8 cellular contexts compared by ENCODE assay signal in the genomic region with DNA sequence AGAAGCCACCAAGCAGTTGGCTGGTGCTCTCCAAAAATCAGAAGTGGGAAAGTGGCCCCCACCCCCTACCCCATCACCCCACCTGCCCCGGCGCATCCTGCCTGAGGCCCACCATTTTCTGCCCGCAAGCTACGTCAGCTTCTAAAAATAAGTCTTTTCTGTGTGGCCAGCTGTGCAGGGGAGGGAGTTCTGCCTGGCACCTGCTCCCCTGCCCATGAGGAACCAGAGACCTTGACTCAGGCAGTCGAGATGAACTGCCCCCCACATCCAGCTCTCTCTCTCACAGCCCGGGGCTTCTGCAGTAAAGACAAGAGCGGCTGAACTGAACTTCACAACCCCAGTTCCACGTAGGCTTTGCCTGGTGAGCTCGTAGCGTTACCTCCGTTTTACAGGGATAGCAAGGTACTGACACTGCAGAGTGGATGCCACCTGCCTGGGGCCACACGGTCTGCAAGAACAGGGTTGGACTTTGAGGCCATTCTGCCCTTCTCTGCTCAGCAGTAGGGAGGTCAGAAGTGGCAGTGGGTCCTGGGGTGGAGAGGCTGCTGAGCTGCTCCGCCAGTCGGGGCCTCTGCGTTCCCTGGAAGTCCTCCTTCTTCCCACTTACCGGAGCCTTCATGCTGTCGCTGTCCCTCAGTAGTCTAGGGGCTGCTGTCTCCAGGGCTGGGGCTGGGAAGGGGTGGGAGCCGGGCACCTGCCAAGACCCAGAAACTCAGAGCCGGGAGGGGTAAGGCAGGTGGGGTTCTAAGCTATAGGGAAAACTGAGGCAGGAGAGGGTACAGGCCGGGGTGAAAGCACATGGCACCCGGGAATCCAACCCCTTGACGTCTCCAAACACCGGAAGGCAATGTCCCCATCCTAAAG. TPM values are rescaled to one million over a fixed set of nuclear protein-coding genes. Genes with fewer than 3 reads are reported as not detected.
DNase-seq lines count a peak whose midpoint lies in the region; ATAC-seq, FAIRE-seq and TF ChIP-seq lines count a peak whose summit lies in the region.

No MANE protein-coding gene starts in this region.

- TF ChIP-seq EP300 in GM12878 (IDR thresholded peaks at IDR 0.05; ENCODE audit: borderline replicate concordance in 1 of 2, control insufficient read depth in 1 of 2, low read depth in 2 of 2, low read length in 2 of 2) (peak in 1 of 2 experiments; percentile 39; a peak in 1 of 4 replicates), transverse colon (IDR thresholded peaks at IDR 0.05; ENCODE audit: low read depth) (no peak)

- RAD21 ChIA-PET in GM12878 (lab: Charles Lee; ENCODE audit: unreplicated experiment): interaction anchor here (0.6 to 8.2 kb wide), 20 partner anchors 14 to 671 kb away, joined by 3 to 92 read pairs (median 6); partner anchors contain the start of genes CDK9, FPGS, NAIF1 and SH2D3C

- WGBS in GM12878 (ENCODE audit: insufficient coverage, insufficient replicate concordance, low lambda C conversion rate, missing lambda C conversion rate): under 1% methylated on average over 23 of the region's 23 CpGs
- WGBS in right lobe of liver (ENCODE audit: insufficient coverage, low coverage, low lambda C conversion rate, missing lambda C conversion rate): 38% methylated on average over 6 of the region's 23 CpGs
- whole genome bisulfite sequencing in transverse colon (ENCODE audit: low coverage in 1 of 2), 2 donors: 0 to 37% methylated on average over 2 to 22 of the region's 23 CpGs

- H4K20me1 ChIP-seq in GM12878 (ENCODE audit: control insufficient read depth, insufficient read depth): no peaks in the 10 kb centered on the region

- TF ChIP-seq CTCF in GM06990 (IDR thresholded peaks at IDR 0.05; ENCODE audit: insufficient read depth, low read length, poor library complexity, severe bottlenecking) (no peak), GM12878 (IDR thresholded peaks at IDR 0.05 in 2 of 3, conservative IDR thresholded peaks at IDR 0.05 in 1 of 3; ENCODE audit: control insufficient read depth in 2 of 3, extremely low read depth in 1 of 3, insufficient read depth in 1 of 3, low read depth in 3 of 3, low read length in 3 of 3) (no peak), right lobe of liver (IDR thresholded peaks at IDR 0.05) (no peak), transverse colon (IDR thresholded peaks at IDR 0.05) (no peak)

- peak; percentile 91 for FAIRE-seq in GM12878 (lab: Jason Lieb, UNC)

- DNase-seq in GM06990 (ENCODE audit: extremely low read depth, insufficient read length) (peak; percentile 78), GM12878 (ENCODE audit: low read depth, low spot score) (no peak), right lobe of liver (no peak), transverse colon (peak; percentile 64), activated gamma-delta T cell (lab: John Stamatoyannopoulos, UW) (no peak), NCI-H187 treated with DMSO at 0.1 percent for 48 hours (lab: John Stamatoyannopoulos, UW) (no peak), putamen (ENCODE audit: low spot score) (no peak)
- peak; percentile 55 for DNase-seq in Jurkat, Clone E6-1 (ENCODE audit: low read depth, low spot score)

- H2AFZ ChIP-seq in GM12878 (ENCODE audit: control insufficient read depth, low read depth, low read length): peak overlapping the region; percentile 74

- peak overlapping the region; percentile 97 for H3K9ac ChIP-seq in GM12878 (ENCODE audit: control insufficient read depth, insufficient read depth, low read length)

- H3K36me3 ChIP-seq in GM06990 (ENCODE audit: control insufficient read depth, insufficient read depth, low read length): peaks cover 20% of the 10 kb centered on the region
- H3K36me3 ChIP-seq in GM12878 (ENCODE audit: control insufficient read depth in 2 of 2, insufficient read depth in 2 of 2, low read length in 1 of 2): peaks cover 7 to 8% of the 10 kb centered on the region in 2 experiments; a peak in 2 of 4 replicates
- peaks cover 0 to 1% (median 0%) of the 10 kb centered on the region in 4 donors for H3K36me3 ChIP-seq in right lobe of liver
- no peaks in the 10 kb centered on the region for H3K36me3 ChIP-seq in transverse colon

- TSS peak; percentile 83 for BruUV-seq in GM12878 (replicated peaks; lab: Mats Ljungman, UMichigan)

- H3K27ac ChIP-seq in GM12878 (ENCODE audit: control insufficient read depth, insufficient read depth): peak overlapping the region; percentile 98
- H3K27ac ChIP-seq in right lobe of liver: peak overlapping the region in 2 of 3 donors; percentile 5 to 43
- peak overlapping the region; percentile 58 to 84 (median 71) for H3K27ac ChIP-seq in transverse colon

- H3K4me3 ChIP-seq in GM06990 (replicated peaks; ENCODE audit: low read depth, low read length): peak overlapping the region; percentile 98
- peak overlapping the region; percentile 71 for H3K4me3 ChIP-seq in Jurkat, Clone E6-1 (ENCODE audit: low read length)
- H3K4me3 ChIP-seq in GM12878: peak overlapping the region; percentile 95
- H3K4me3 ChIP-seq in right lobe of liver: peak overlapping the region; percentile 54 to 69 (median 62)
- H3K4me3 ChIP-seq in transverse colon: peak overlapping the region; percentile 42 to 54 (median 53)

- intact Hi-C loops in GM12878 (cut with micrococcal nuclease; ENCODE audit: unreplicated experiment) (loop anchor here (5.0 kb wide), 3 partner anchors 34 to 199 kb away; partner anchors contain the start of genes FPGS, PTRH1 and TTC16), right lobe of liver (cut with DNase I) (no loop called here), transverse colon (cut with DNase I; ENCODE audit: low total_unique reads) (no loop called here)

- H3K27me3 ChIP-seq in GM06990 (replicated peaks; ENCODE audit: control insufficient read depth, insufficient read depth, low read length): no peaks in the 10 kb centered on the region
- no peaks in the 10 kb centered on the region for H3K27me3 ChIP-seq in GM12878 (replicated peaks in 1 of 2; ENCODE audit: control insufficient read depth in 2 of 2, insufficient read depth in 2 of 2, low read length in 1 of 2)
- no peaks in the 10 kb centered on the region for H3K27me3 ChIP-seq in right lobe of liver
- H3K27me3 ChIP-seq in transverse colon: no peaks in the 10 kb centered on the region

- H3K4me1 ChIP-seq in GM12878 (ENCODE audit: control insufficient read depth, insufficient read depth, low read length): peaks cover 45% of the 10 kb centered on the region
- H3K4me1 ChIP-seq in right lobe of liver: peaks cover 0 to 47% (median 9%) of the 10 kb centered on the region in 4 donors
- peaks cover 28 to 71% (median 56%) of the 10 kb centered on the region in 4 donors for H3K4me1 ChIP-seq in transverse colon

- peaks cover 31% of the 10 kb centered on the region for H3K79me2 ChIP-seq in GM12878 (ENCODE audit: control insufficient read depth, insufficient read depth, low read length)

- SMC1A ChIA-PET in GM12878 (lab: Charles Lee; ENCODE audit: uncharacterized antibody, unreplicated experiment): interaction anchor here (1.1 to 5.8 kb wide), 8 partner anchors 11 to 181 kb away, joined by 3 to 37 read pairs (median 6); partner anchors contain the start of genes FPGS, ST6GALNAC6 and TOR2A

- POLR2A ChIA-PET in GM12878 (lab: Charles Lee): interaction anchor here (0.5 to 6.9 kb wide), 19 partner anchors 14 to 331 kb away, joined by 3 to 166 read pairs (median 4); partner anchors contain the start of genes CDK9, FPGS, PIP5KL1 and SH2D3C

- H3K9me3 ChIP-seq in GM12878 (replicated peaks; ENCODE audit: control insufficient read depth, insufficient read depth, low read length): no peaks in the 10 kb centered on the region
- H3K9me3 ChIP-seq in right lobe of liver: no peaks in the 10 kb centered on the region
- no peaks in the 10 kb centered on the region for H3K9me3 ChIP-seq in transverse colon

- TF ChIP-seq POLR2A in GM12878 (IDR thresholded peaks at IDR 0.05; ENCODE audit: low read depth, low read length) (peak; percentile 81), right lobe of liver (IDR thresholded peaks at IDR 0.05) (no peak), transverse colon (IDR thresholded peaks at IDR 0.05) (peak; percentile 37)

- H3K4me2 ChIP-seq in GM12878 (ENCODE audit: control insufficient read depth, insufficient read depth): peak overlapping the region; percentile 98

- in situ Hi-C loops in GM12878 (cut with MboI): loop anchor here (5.0 kb wide), 1 partner anchor 324 kb away; no protein-coding TSS in a partner anchor
- in situ Hi-C loops in transverse colon (cut with MboI; ENCODE audit: low pct_ligation_motif_present in 1 of 4, low pct_unique_long_range_greater_than_20kb in 1 of 4, low sequenced_read_pairs in 3 of 4): loop anchor here in 3 of 4 donors (25.0 kb wide), 2 partner anchors 129 to 329 kb away; partner anchors contain the start of genes CDK9 (in 1 of the 3) and SH2D3C (in 1 of the 3)

- CTCF ChIA-PET in GM12878 (lab: Yijun Ruan, JAX): interaction anchor here (0.5 to 9.9 kb wide), 12 partner anchors 10 to 341 kb away, joined by 3 to 91 read pairs (median 8); partner anchors contain the start of genes CDK9 and TOR2A

- no peak for TF ChIP-seq RAD21 in GM12878 (IDR thresholded peaks at IDR 0.05; ENCODE audit: insufficient read depth, low read depth, low read length)

- ATAC-seq in GM12878 (peak; percentile 37), right lobe of liver (peak in 1 of 4 donors; percentile 3)

RNA-seq across cellular contexts. Expression of gene ST6GALNAC4, which starts 0.8 kb away (rescaled TPM):
- 5.1 TPM for polyA plus RNA-seq in Jurkat, Clone E6-1 (2012; ENCODE audit: insufficient read depth, insufficient read length)
- 98.4 and 112 TPM in 2 replicates for total RNA-seq in GM12878 (2013; cell fraction: nucleolus; rRNA removed)
- 48.3 and 57.4 TPM in 2 replicates for total RNA-seq in GM12878 (2014; rRNA removed)
- total RNA-seq in GM12878 (2014; rRNA removed; fragmentation: Illumina TruSeq; extraction: Trizol): 20.7 and 23.7 TPM in 2 replicates
- total RNA-seq in GM12878 (2021): 56.1 and 64.1 TPM in 2 replicates
- 11.8 TPM for polyA plus RNA-seq in GM12878 (2011; ENCODE audit: low read depth)
- 6.9 and 16.4 TPM in 2 replicates for polyA plus RNA-seq in GM12878 (2011; rRNA removed)
- 38.1 and 52.2 TPM in 2 replicates for polyA plus RNA-seq in GM12878 (2011; cell fraction: cytosol; rRNA removed)
- 59.2 and 59.5 TPM in 2 replicates for polyA plus RNA-seq in GM12878 (2011; cell fraction: nucleus; rRNA removed)
- 40.4 and 47.8 TPM in 2 replicates for polyA plus RNA-seq in GM12878 (2012)
- polyA plus RNA-seq in GM12878 (2014; fragmentation: Illumina TruSeq; extraction: Trizol): 3.0 and 13.5 TPM in 2 replicates
- polyA plus RNA-seq in GM12878 (2014; fragmentation: Nextera tagmentation; extraction: Ambion mirVana): 1 to 10 TPM; 4.2 to 6.6 TPM
- 63.2 and 68.1 TPM in 2 replicates for polyA plus RNA-seq in GM12878 (2014; rRNA removed)
- polyA plus RNA-seq in GM12878 (2016; fragmentation: Nextera tagmentation; extraction: Ambion mirVana): 10 to 100 TPM; 46.7 to 49.9 TPM
- polyA minus RNA-seq in GM12878 (2011; rRNA and poly(A)+ RNA removed): 23.9 and 54.0 TPM in 2 replicates
- 25.1 and 31.3 TPM in 2 replicates for polyA minus RNA-seq in GM12878 (2011; cell fraction: cytosol; rRNA and poly(A)+ RNA removed)
- 27.2 and 51.5 TPM in 2 replicates for polyA minus RNA-seq in GM12878 (2011; cell fraction: nucleus; rRNA and poly(A)+ RNA removed)
- 10 to 100 TPM in 3 of 6 experiments, 1 to 10 TPM in 3; 3.2 to 23.8 (median 11.2) TPM for total RNA-seq in right lobe of liver
- total RNA-seq in transverse colon: 10 to 100 TPM; 16.7 to 66.1 (median 47.3) TPM

RNA-seq across cellular contexts. Expression of gene PIP5KL1, which starts 14.5 kb away (rescaled TPM):
- polyA plus RNA-seq in Jurkat, Clone E6-1 (2012; ENCODE audit: insufficient read depth, insufficient read length): 6.5 TPM
- 1.9 and 2.0 TPM in 2 replicates for total RNA-seq in GM12878 (2013; cell fraction: nucleolus; rRNA removed)
- total RNA-seq in GM12878 (2014; rRNA removed): 0.40 TPM in 1 of 2 replicates, not detected in the other
- total RNA-seq in GM12878 (2014; rRNA removed; fragmentation: Illumina TruSeq; extraction: Trizol): 0.14 and 0.22 TPM in 2 replicates
- total RNA-seq in GM12878 (2021): 0.32 and 0.64 TPM in 2 replicates
- polyA plus RNA-seq in GM12878 (2011; ENCODE audit: low read depth): 0.41 TPM
- 0.12 and 0.50 TPM in 2 replicates for polyA plus RNA-seq in GM12878 (2011; rRNA removed)
- polyA plus RNA-seq in GM12878 (2011; cell fraction: cytosol; rRNA removed): 0.34 and 0.52 TPM in 2 replicates
- polyA plus RNA-seq in GM12878 (2011; cell fraction: nucleus; rRNA removed): 2.2 and 3.0 TPM in 2 replicates
- polyA plus RNA-seq in GM12878 (2012): 0.60 and 1.1 TPM in 2 replicates
- 0.04 TPM in 1 of 2 replicates, not detected in the other for polyA plus RNA-seq in GM12878 (2014; fragmentation: Illumina TruSeq; extraction: Trizol)
- not detected for polyA plus RNA-seq in GM12878 (2014; fragmentation: Nextera tagmentation; extraction: Ambion mirVana)
- 0.55 and 0.67 TPM in 2 replicates for polyA plus RNA-seq in GM12878 (2014; rRNA removed)
- under 1 TPM; 0.11 to 0.47 TPM for polyA plus RNA-seq in GM12878 (2016; fragmentation: Nextera tagmentation; extraction: Ambion mirVana)
- polyA minus RNA-seq in GM12878 (2011; rRNA and poly(A)+ RNA removed): 0.10 TPM in 1 of 2 replicates, not detected in the other
- not detected in 2 replicates for polyA minus RNA-seq in GM12878 (2011; cell fraction: cytosol; rRNA and poly(A)+ RNA removed)
- polyA minus RNA-seq in GM12878 (2011; cell fraction: nucleus; rRNA and poly(A)+ RNA removed): 0.57 and 0.85 TPM in 2 replicates
- under 1 TPM in 3 of 6 experiments, not detected in 3; 0.58 to 0.81 (median 0.70) TPM for total RNA-seq in right lobe of liver
- 1 to 10 TPM in 1 of 4 donors, not detected in 3; 4.6 TPM for total RNA-seq in transverse colon

RNA-seq across cellular contexts. Expression of gene ST6GALNAC6, which starts 16.6 kb away (rescaled TPM):
- 18.9 TPM for polyA plus RNA-seq in Jurkat, Clone E6-1 (2012; ENCODE audit: insufficient read depth, insufficient read length)
- total RNA-seq in GM12878 (2013; cell fraction: nucleolus; rRNA removed): 55.6 and 55.9 TPM in 2 replicates
- total RNA-seq in GM12878 (2014; rRNA removed): 22.6 and 27.0 TPM in 2 replicates
- 16.0 and 17.6 TPM in 2 replicates for total RNA-seq in GM12878 (2014; rRNA removed; fragmentation: Illumina TruSeq; extraction: Trizol)
- total RNA-seq in GM12878 (2021): 21.1 and 23.2 TPM in 2 replicates
- polyA plus RNA-seq in GM12878 (2011; ENCODE audit: low read depth): 9.5 TPM
- polyA plus RNA-seq in GM12878 (2011; rRNA removed): 13.9 and 24.6 TPM in 2 replicates
- polyA plus RNA-seq in GM12878 (2011; cell fraction: cytosol; rRNA removed): 28.4 and 35.1 TPM in 2 replicates
- polyA plus RNA-seq in GM12878 (2011; cell fraction: nucleus; rRNA removed): 55.5 and 94.2 TPM in 2 replicates
- 19.0 and 22.5 TPM in 2 replicates for polyA plus RNA-seq in GM12878 (2012)
- 7.2 and 16.1 TPM in 2 replicates for polyA plus RNA-seq in GM12878 (2014; fragmentation: Illumina TruSeq; extraction: Trizol)
- polyA plus RNA-seq in GM12878 (2014; fragmentation: Nextera tagmentation; extraction: Ambion mirVana): under 1 TPM; 0.40 to 0.48 TPM
- polyA plus RNA-seq in GM12878 (2014; rRNA removed): 24.0 and 24.7 TPM in 2 replicates
- polyA plus RNA-seq in GM12878 (2016; fragmentation: Nextera tagmentation; extraction: Ambion mirVana): 10 to 100 TPM; 12.6 to 12.7 TPM
- polyA minus RNA-seq in GM12878 (2011; rRNA and poly(A)+ RNA removed): 20.8 and 26.1 TPM in 2 replicates
- 4.7 and 8.0 TPM in 2 replicates for polyA minus RNA-seq in GM12878 (2011; cell fraction: cytosol; rRNA and poly(A)+ RNA removed)
- polyA minus RNA-seq in GM12878 (2011; cell fraction: nucleus; rRNA and poly(A)+ RNA removed): 12.1 and 16.7 TPM in 2 replicates
- total RNA-seq in right lobe of liver: 10 to 100 TPM; 22.5 to 40.3 (median 29.8) TPM
- 10 to 100 TPM; 41.0 to 80.4 (median 75.7) TPM for total RNA-seq in transverse colon

RNA-seq across cellular contexts. Expression of gene DPM2, which starts 21.6 kb away (rescaled TPM):
- polyA plus RNA-seq in Jurkat, Clone E6-1 (2012; ENCODE audit: insufficient read depth, insufficient read length): 61.5 TPM
- 35.0 and 35.4 TPM in 2 replicates for total RNA-seq in GM12878 (2013; cell fraction: nucleolus; rRNA removed)
- total RNA-seq in GM12878 (2014; rRNA removed) (36.3 and 40.3 TPM in 2 replicates), GM12878 (2014; rRNA removed; fragmentation: Illumina TruSeq; extraction: Trizol) (30.6 and 31.7 TPM in 2 replicates), GM12878 (2021) (40.7 and 44.0 TPM in 2 replicates), right lobe of liver (10 to 100 TPM; 10.6 to 19.1 (median 13.9) TPM), transverse colon (100 to 1,000 TPM in 1 of 4 donors, 10 to 100 TPM in 3; 20.6 to 249 (median 26.3) TPM)
- polyA plus RNA-seq in GM12878 (2011; ENCODE audit: low read depth): 17.4 TPM
- polyA plus RNA-seq in GM12878 (2011; rRNA removed) (25.8 and 49.2 TPM in 2 replicates), GM12878 (2014; fragmentation: Illumina TruSeq; extraction: Trizol) (24.3 and 45.4 TPM in 2 replicates), GM12878 (2014; fragmentation: Nextera tagmentation; extraction: Ambion mirVana) (10 to 100 TPM; 22.7 to 24.2 TPM), GM12878 (2014; rRNA removed) (54.3 and 56.5 TPM in 2 replicates), GM12878 (2016; fragmentation: Nextera tagmentation; extraction: Ambion mirVana) (10 to 100 TPM; 76.7 to 77.9 TPM)
- polyA plus RNA-seq in GM12878 (2011; cell fraction: cytosol; rRNA removed): 73.3 and 82.9 TPM in 2 replicates
- polyA plus RNA-seq in GM12878 (2011; cell fraction: nucleus; rRNA removed): 54.9 and 64.6 TPM in 2 replicates
- polyA plus RNA-seq in GM12878 (2012): 30.5 and 35.8 TPM in 2 replicates
- polyA minus RNA-seq in GM12878 (2011; rRNA and poly(A)+ RNA removed): 39.4 and 64.4 TPM in 2 replicates
- polyA minus RNA-seq in GM12878 (2011; cell fraction: cytosol; rRNA and poly(A)+ RNA removed): 27.0 and 30.2 TPM in 2 replicates
- polyA minus RNA-seq in GM12878 (2011; cell fraction: nucleus; rRNA and poly(A)+ RNA removed): 38.0 and 63.1 TPM in 2 replicates

RNA-seq across cellular contexts. Expression of gene AK1, which starts 38.6 kb away (rescaled TPM):
- 1.9 TPM for polyA plus RNA-seq in Jurkat, Clone E6-1 (2012; ENCODE audit: insufficient read depth, insufficient read length)
- total RNA-seq in GM12878 (2013; cell fraction: nucleolus; rRNA removed): 1.8 and 2.4 TPM in 2 replicates
- total RNA-seq in GM12878 (2014; rRNA removed): 0.87 and 3.1 TPM in 2 replicates
- 0.14 and 1.8 TPM in 2 replicates for total RNA-seq in GM12878 (2014; rRNA removed; fragmentation: Illumina TruSeq; extraction: Trizol)
- total RNA-seq in GM12878 (2021): 2.1 and 2.2 TPM in 2 replicates
- 1.8 TPM for polyA plus RNA-seq in GM12878 (2011; ENCODE audit: low read depth)
- polyA plus RNA-seq in GM12878 (2011; rRNA removed): 0.98 and 1.8 TPM in 2 replicates
- 2.5 and 3.1 TPM in 2 replicates for polyA plus RNA-seq in GM12878 (2011; cell fraction: cytosol; rRNA removed)
- polyA plus RNA-seq in GM12878 (2011; cell fraction: nucleus; rRNA removed): 21.6 and 27.7 TPM in 2 replicates
- polyA plus RNA-seq in GM12878 (2012): 5.1 and 8.4 TPM in 2 replicates
- 1.3 and 1.8 TPM in 2 replicates for polyA plus RNA-seq in GM12878 (2014; fragmentation: Illumina TruSeq; extraction: Trizol)
- 1 to 10 TPM in 1 of 2 experiments, under 1 TPM in 1; 0.23 to 1.4 TPM for polyA plus RNA-seq in GM12878 (2014; fragmentation: Nextera tagmentation; extraction: Ambion mirVana)
- 2.1 and 4.7 TPM in 2 replicates for polyA plus RNA-seq in GM12878 (2014; rRNA removed)
- 1 to 10 TPM; 1.4 to 2.2 TPM for polyA plus RNA-seq in GM12878 (2016; fragmentation: Nextera tagmentation; extraction: Ambion mirVana)
- polyA minus RNA-seq in GM12878 (2011; rRNA and poly(A)+ RNA removed): 0.29 and 0.88 TPM in 2 replicates
- polyA minus RNA-seq in GM12878 (2011; cell fraction: cytosol; rRNA and poly(A)+ RNA removed): 3.3 and 6.0 TPM in 2 replicates
- 0.24 and 0.67 TPM in 2 replicates for polyA minus RNA-seq in GM12878 (2011; cell fraction: nucleus; rRNA and poly(A)+ RNA removed)
- 10 to 100 TPM; 31.4 to 78.6 (median 51.7) TPM for total RNA-seq in right lobe of liver
- total RNA-seq in transverse colon: 100 to 1,000 TPM in 1 of 4 donors, 10 to 100 TPM in 3; 24.7 to 110 (median 62.4) TPM

Comparison
In these comparisons a context has a peak if more than half of its experiments do, and no peak if none do; other contexts are left out.
1. DNase-seq: peak in GM06990 (single experiment), Jurkat, Clone E6-1 (single experiment) and transverse colon (single experiment); none in GM12878 (single experiment), right lobe of liver (0 of 3), activated gamma-delta T cell (single experiment), NCI-H187 treated with DMSO at 0.1 percent for 48 hours (single experiment) and putamen (single experiment).
2. H3K27ac ChIP-seq: peak in every context shown above with its lines; median percentile 98 in GM12878; 71 in transverse colon; 24 in right lobe of liver.
3. Peak in every context shown above with its lines, with median percentiles within 50 percentile points of each other: H3K4me3 ChIP-seq.